Comparison of ENCODE assay signal across 8 cellular contexts in the genomic region with DNA sequence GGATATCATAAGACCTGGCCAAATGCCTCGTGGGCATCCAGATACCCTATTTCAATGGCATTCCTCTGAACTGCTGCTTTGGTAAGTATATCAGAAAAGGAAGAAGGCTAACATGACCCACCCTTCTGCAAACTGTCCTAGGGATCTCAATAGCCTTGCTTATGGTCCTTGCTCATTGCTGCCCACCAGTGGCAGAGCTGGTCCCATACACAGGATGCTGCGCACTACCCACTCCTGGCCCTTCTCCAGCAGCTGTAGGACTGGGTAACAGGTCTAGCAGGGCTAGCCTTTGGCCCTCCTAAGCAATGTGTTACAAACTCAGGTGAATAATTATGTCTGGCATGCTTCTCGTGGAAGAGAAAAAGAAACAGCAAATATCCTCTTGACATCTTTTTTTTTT.
DNase-seq lines count a peak whose midpoint lies in the region; ATAC-seq and TF ChIP-seq lines count a peak whose summit lies in the region.

No MANE protein-coding gene starts in this region.

- no peak overlapping the region for H3K27ac ChIP-seq in HEK293 (ENCODE audit: extremely low read depth, low read depth, low read length)

- H3K4me3 ChIP-seq in HEK293 (ENCODE audit: low read depth, low read length), result no peak overlapping the region

- CTCF ChIA-PET in HEK293 (lab: Yijun Ruan, JAX), result interaction anchor here (0.7 to 2.0 kb wide), 15 partner anchors 9 to 617 kb away, joined by 3 to 9 read pairs (median 4); no protein-coding TSS in a partner anchor

- TF ChIP-seq CTCF in HEK293 (tag by site-specific recombination; IDR thresholded peaks at IDR 0.05), result peak; percentile 50; the same call in 1 of the 2 replicates

- DNase-seq in NCI-H82 (lab: John Stamatoyannopoulos, UW) (peak; percentile 70), NCI-H82 treated with DMSO at 0.1 percent for 48 hours (lab: John Stamatoyannopoulos, UW; ENCODE audit: unreplicated experiment) (no peak), OCI-M1 (lab: John Stamatoyannopoulos, UW) (peak; percentile 76), fibroblast of gingiva (ENCODE audit: low read depth) (peak; percentile 10), putamen (ENCODE audit: low spot score) (peak; percentile 64), NCI-H2107 treated with DMSO at 0.1 percent for 48 hours (lab: John Stamatoyannopoulos, UW; ENCODE audit: unreplicated experiment) (no peak)

- ATAC-seq in HG03025 (IDR thresholded peaks at IDR 0.05; ENCODE audit: low FRiP score, unreplicated experiment), result no peak

- H3K4me1 ChIP-seq in HEK293 (ENCODE audit: control insufficient read depth, insufficient read depth, low read length), result no peaks in the 10 kb centered on the region

- POLR2A ChIA-PET in HEK293 (lab: Yijun Ruan, JAX), result no interaction called here

- H3K9me3 ChIP-seq in HEK293 (ENCODE audit: control insufficient read depth, insufficient read depth, low read depth, low read length), result no peaks in the 10 kb centered on the region

- no peaks in the 10 kb centered on the region for H3K36me3 ChIP-seq in HEK293 (ENCODE audit: control insufficient read depth in 2 of 2, insufficient read depth in 1 of 2, low read length in 2 of 2)

TF ChIP-seq in HEK293, 187 proteins besides CTCF, POLR2A, EP300 and RAD21:
- TF ChIP-seq ZNF654 (tag by site-specific recombination; IDR thresholded peaks at IDR 0.05; ENCODE audit: low read depth) (peak; percentile 43), ZNF660 (tag by site-specific recombination; IDR thresholded peaks at IDR 0.05) (no peak)

Comparison
In these comparisons a context has a peak if more than half of its experiments do, and no peak if none do; other contexts are left out.
1. DNase-seq: peak in NCI-H82 (single experiment), OCI-M1 (single experiment), fibroblast of gingiva (single experiment) and putamen (single experiment); none in NCI-H82 treated with DMSO at 0.1 percent for 48 hours (single experiment) and NCI-H2107 treated with DMSO at 0.1 percent for 48 hours (single experiment).